In the genomic region with DNA sequence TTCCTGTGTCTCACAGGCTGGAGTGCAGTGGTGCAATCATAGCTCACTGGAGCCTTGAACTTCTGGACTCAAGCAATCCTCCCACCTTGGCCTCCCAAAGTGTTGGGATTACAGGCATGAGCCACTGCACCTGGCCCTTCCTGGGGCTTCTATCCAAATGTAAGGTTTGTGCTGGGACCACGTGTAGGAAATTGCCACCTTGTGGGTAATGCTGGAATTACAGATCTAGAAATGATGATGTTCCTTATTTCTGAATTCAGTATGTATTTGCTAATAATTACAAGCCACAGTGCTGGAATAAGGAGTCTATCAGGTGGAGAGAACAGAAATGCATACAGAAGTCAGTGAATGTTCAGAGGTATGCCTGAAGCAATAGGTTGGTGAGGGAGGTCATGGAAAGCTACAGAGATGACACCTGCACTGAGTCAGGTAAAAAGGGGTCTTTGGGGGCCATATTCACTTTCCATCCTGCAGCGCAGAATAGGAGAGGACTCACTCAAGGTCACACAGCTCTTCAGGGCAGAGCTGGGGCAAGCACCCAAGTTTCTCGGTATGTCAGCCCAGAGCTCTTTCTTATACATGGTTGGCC, we compare ENCODE assay signal across 1 cellular context.
TF ChIP-seq lines count a peak whose summit lies in the region.

No MANE protein-coding gene starts in this region.

TF ChIP-seq in endothelial cell of umbilical vein, 7 proteins besides CTCF, POLR2A, EP300 and RAD21 (continued from another document):
- TF ChIP-seq, protein P1, sequence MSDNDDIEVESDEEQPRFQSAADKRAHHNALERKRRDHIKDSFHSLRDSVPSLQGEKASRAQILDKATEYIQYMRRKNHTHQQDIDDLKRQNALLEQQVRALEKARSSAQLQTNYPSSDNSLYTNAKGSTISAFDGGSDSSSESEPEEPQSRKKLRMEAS (IDR thresholded peaks at IDR 0.05; ENCODE audit: insufficient read depth, insufficient read length), result peak; percentile 63
